In the genomic region with DNA sequence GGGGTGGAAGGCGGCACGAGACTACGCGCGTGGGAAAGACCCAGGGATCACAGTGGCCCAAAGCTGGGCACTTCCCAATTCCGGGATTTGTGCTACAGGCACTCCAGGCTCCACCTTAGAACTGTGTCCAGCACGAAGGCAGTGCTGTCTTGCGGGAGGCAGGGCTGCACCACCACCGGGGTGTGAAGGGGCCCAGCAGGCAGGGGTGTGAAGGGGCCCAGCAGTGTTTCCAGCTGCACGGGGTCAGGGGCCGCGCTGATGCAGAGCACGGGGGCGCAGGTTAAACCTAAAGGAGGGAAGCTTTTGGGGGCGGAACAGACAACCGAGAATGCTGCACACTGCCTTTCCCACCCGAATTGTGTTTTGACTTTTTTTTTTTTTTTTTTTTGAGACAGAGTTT, we compare ENCODE assay signal across 11 cellular contexts. TPM values are rescaled to one million over a fixed set of nuclear protein-coding genes. Genes with fewer than 3 reads are reported as not detected.
DNase-seq lines count a peak whose midpoint lies in the region; ATAC-seq and TF ChIP-seq lines count a peak whose summit lies in the region.
"Had no signal": no experiment of that assay in that cellular context is flagged by ENCODE, and none has a peak within 500 bp of the region (broad histone marks: within the 10 kb centered on the region; RNA-seq: fewer than 3 reads in every experiment).

No MANE protein-coding gene starts in this region.

- no peak overlapping the region for H4K91ac ChIP-seq in H9 (ENCODE audit: insufficient read length, low read depth, low read length)

- no peaks in the 10 kb centered on the region for H3K9me3 Mint-ChIP-seq in H9
- no peaks in the 10 kb centered on the region for H3K9me3 Mint-ChIP-seq in activated naive CD8-positive, alpha-beta T cell treated with anti-CD3 and anti-CD28 coated beads, Interleukin-2, amount 10 ng/mL, durations not matched to agents 7 days and 5 days
- H3K9me3 Mint-ChIP-seq in mesothelial cell of epicardium, result no peaks in the 10 kb centered on the region

- no peak for ATAC-seq in activated naive CD8-positive, alpha-beta T cell treated with anti-CD3 and anti-CD28 coated beads, Interleukin-2, amount 10 ng/mL, durations not matched to agents 7 days and 5 days (ENCODE audit: low read depth)
- ATAC-seq in GM18907 (IDR thresholded peaks at IDR 0.05; ENCODE audit: unreplicated experiment), result no peak

- H4K5ac ChIP-seq in H9 (ENCODE audit: insufficient read length, low read depth, low read length), result no peak overlapping the region

- peaks cover 6% of the 10 kb centered on the region for H3K23me2 ChIP-seq in H9 (ENCODE audit: insufficient read length, low read depth, low read length, poor library complexity, severe bottlenecking)

- peak; percentile 38 for DNase-seq in H9
- peak; percentile 33 for DNase-seq in activated naive CD8-positive, alpha-beta T cell treated with anti-CD3 and anti-CD28 coated beads, Interleukin-2, amount 10 ng/mL, durations not matched to agents 7 days and 5 days
- no peak for DNase-seq in mesothelial cell of epicardium (ENCODE audit: low spot score in 2 of 2, unreplicated experiment in 2 of 2)
- DNase-seq in NCI-H748 treated with DMSO at 0.1 percent for 48 hours (lab: John Stamatoyannopoulos, UW), result no peak
- no peak for DNase-seq in effector memory CD4-positive, alpha-beta T cell
- DNase-seq in NCI-H748 (lab: John Stamatoyannopoulos, UW; ENCODE audit: unreplicated experiment), result no peak
- DNase-seq: DMS79 treated with DMSO at 0.1 percent for 48 hours, NCI-H524 treated with DMSO at 0.1 percent for 48 hours had no signal

- no peak for TF ChIP-seq CTCF in 22Rv1 (IDR thresholded peaks at IDR 0.05)
- TF ChIP-seq CTCF in H9 (conservative IDR thresholded peaks at IDR 0.05), result no peak
- no peak for TF ChIP-seq CTCF in mesothelial cell of epicardium (IDR thresholded peaks at IDR 0.05; ENCODE audit: unreplicated experiment)

- peak overlapping the region; percentile 50 for H3K4me2 ChIP-seq in H9 (ENCODE audit: insufficient read depth, insufficient read length, low read length)

- no peak overlapping the region for H2BK15ac ChIP-seq in H9 (ENCODE audit: low read depth, low read length)

- no peak overlapping the region for H4K8ac ChIP-seq in H9 (replicated peaks; ENCODE audit: insufficient read length, low read depth, low read length)

- WGBS in H9 (ENCODE audit: extremely low coverage, insufficient read length, low lambda C conversion rate), result no CpG with 5 or more reads among the region's 17 CpGs

- no peak overlapping the region for H3K14ac ChIP-seq in H9 (ENCODE audit: insufficient read depth, low read length)

- peaks cover 3% of the 10 kb centered on the region; the same call in 1 of the 2 replicates for H3K79me2 ChIP-seq in H9 (ENCODE audit: insufficient read depth, low read length)

- POLR2A ChIA-PET in activated naive CD8-positive, alpha-beta T cell treated with anti-CD3 and anti-CD28 coated beads, Interleukin-2, amount 10 ng/mL, durations not matched to agents 7 days and 5 days (lab: Charles Lee), result interaction anchor here (0.7 to 2.1 kb wide), 5 partner anchors 29 to 109 kb away, joined by 3 to 20 read pairs (median 4); partner anchors contain the start of genes CCDC127 and SDHA

- H3K4me3 Mint-ChIP-seq in H9, result peak overlapping the region; percentile 82 to 93
- H3K4me3 Mint-ChIP-seq in activated naive CD8-positive, alpha-beta T cell treated with anti-CD3 and anti-CD28 coated beads, Interleukin-2, amount 10 ng/mL, durations not matched to agents 7 days and 5 days, result peak overlapping the region; percentile 92
- H3K4me3 Mint-ChIP-seq in mesothelial cell of epicardium, result peak overlapping the region; percentile 90

- no peak overlapping the region for H2AFZ ChIP-seq in H9 (ENCODE audit: low read length)

- H3K36me3 Mint-ChIP-seq in H9 (ENCODE audit: insufficient read depth in 1 of 3, low read depth in 3 of 3), result peaks cover 9 to 28% (median 26%) of the 10 kb centered on the region in 3 experiments
- peaks cover 12% of the 10 kb centered on the region for H3K36me3 Mint-ChIP-seq in activated naive CD8-positive, alpha-beta T cell treated with anti-CD3 and anti-CD28 coated beads, Interleukin-2, amount 10 ng/mL, durations not matched to agents 7 days and 5 days
- H3K36me3 Mint-ChIP-seq in mesothelial cell of epicardium, result no peaks in the 10 kb centered on the region

- no peaks in the 10 kb centered on the region for H4K20me1 ChIP-seq in H9 (ENCODE audit: control insufficient read depth, insufficient read depth, insufficient read length)

- no peak overlapping the region for H2BK12ac ChIP-seq in H9 (ENCODE audit: insufficient read length, low read depth, low read length)

- peaks cover 11 to 20% of the 10 kb centered on the region in 2 experiments for H3K4me1 Mint-ChIP-seq in H9
- peaks cover 14% of the 10 kb centered on the region for H3K4me1 Mint-ChIP-seq in activated naive CD8-positive, alpha-beta T cell treated with anti-CD3 and anti-CD28 coated beads, Interleukin-2, amount 10 ng/mL, durations not matched to agents 7 days and 5 days
- peaks cover 24% of the 10 kb centered on the region for H3K4me1 Mint-ChIP-seq in mesothelial cell of epicardium

- no peak overlapping the region for H2AK5ac ChIP-seq in H9 (ENCODE audit: insufficient read length, low read length)

- H3K79me1 ChIP-seq in H9 (ENCODE audit: insufficient read depth, low read depth, low read length, poor library complexity, severe bottlenecking), result no peaks in the 10 kb centered on the region

- H3K4ac ChIP-seq in H9 (ENCODE audit: low read depth, low read length), result no peak overlapping the region

- H2BK20ac ChIP-seq in H9 (ENCODE audit: low read depth, low read length, poor library complexity, severe bottlenecking), result no peak overlapping the region

- peaks cover 5% of the 10 kb centered on the region for H3K36me3 ChIP-seq in effector memory CD4-positive, alpha-beta T cell (ENCODE audit: control insufficient read depth, insufficient read depth, low read length)

- H3K23ac ChIP-seq in H9 (ENCODE audit: insufficient read length, low read depth, low read length), result no peak overlapping the region

- H2BK120ac ChIP-seq in H9 (ENCODE audit: low read depth, low read length, poor library complexity, severe bottlenecking), result no peak overlapping the region

- no peaks in the 10 kb centered on the region for H3K4me1 ChIP-seq in H9 (ENCODE audit: insufficient read depth, low read length)
- H3K4me1 ChIP-seq in effector memory CD4-positive, alpha-beta T cell (ENCODE audit: control insufficient read depth, insufficient read depth, low read length, poor library complexity, severe bottlenecking), result no peaks in the 10 kb centered on the region

- H3K27me3 ChIP-seq in H9 (ENCODE audit: insufficient read depth, low read length), result no peaks in the 10 kb centered on the region
- no peaks in the 10 kb centered on the region for H3K27me3 ChIP-seq in effector memory CD4-positive, alpha-beta T cell (replicated peaks; ENCODE audit: control insufficient read depth, insufficient read depth, low read length, poor library complexity, severe bottlenecking)

- H3K27me3 Mint-ChIP-seq in H9 (ENCODE audit: low read depth), result peaks cover 2% of the 10 kb centered on the region
- no peaks in the 10 kb centered on the region for H3K27me3 Mint-ChIP-seq in activated naive CD8-positive, alpha-beta T cell treated with anti-CD3 and anti-CD28 coated beads, Interleukin-2, amount 10 ng/mL, durations not matched to agents 7 days and 5 days
- no peaks in the 10 kb centered on the region for H3K27me3 Mint-ChIP-seq in mesothelial cell of epicardium (ENCODE audit: low read depth)

- H3K27ac Mint-ChIP-seq in H9 (0 out of 7 replicates have a peak overlapping the region, but pooled peaks have one; percentile 28 to 97 (median 50)), mesothelial cell of epicardium (peak overlapping the region; percentile 54)
- H3K27ac Mint-ChIP-seq in activated naive CD8-positive, alpha-beta T cell treated with anti-CD3 and anti-CD28 coated beads, Interleukin-2, amount 10 ng/mL, durations not matched to agents 7 days and 5 days, result peak overlapping the region; percentile 45

- peak overlapping the region; percentile 77 for H3K27ac ChIP-seq in 22Rv1
- no peak overlapping the region for H3K27ac ChIP-seq in H9 (ENCODE audit: insufficient read length, low read depth, low read length)
- H3K27ac ChIP-seq in effector memory CD4-positive, alpha-beta T cell (ENCODE audit: insufficient read depth, low read length, poor library complexity, severe bottlenecking), result no peak overlapping the region

- no peak overlapping the region for H3K4me3 ChIP-seq in effector memory CD4-positive, alpha-beta T cell (ENCODE audit: insufficient read depth, low read depth, low read length, poor library complexity, severe bottlenecking)

- no peak overlapping the region for H3K18ac ChIP-seq in H9 (ENCODE audit: insufficient read length, low read depth, low read length)

- H3K56ac ChIP-seq in H9 (ENCODE audit: insufficient read length, low read depth, low read length), result no peak overlapping the region

- H3K9ac ChIP-seq in H9 (ENCODE audit: extremely low read depth, insufficient read length, low read length), result no peak overlapping the region
- H3K9ac ChIP-seq: parathyroid adenoma had no signal

- no peak overlapping the region for H2BK5ac ChIP-seq in H9 (ENCODE audit: insufficient read length, low read length)

- no peak overlapping the region for H3T11ph ChIP-seq in H9 (ENCODE audit: low read length)

- no peaks in the 10 kb centered on the region for H3K9me3 ChIP-seq in H9 (ENCODE audit: control insufficient read depth, low read depth, low read length)
- H3K9me3 ChIP-seq in effector memory CD4-positive, alpha-beta T cell (ENCODE audit: control insufficient read depth, low read length), result no peaks in the 10 kb centered on the region

RNA-seq across cellular contexts. Expression of gene PDCD6, which starts 1.1 kb away (rescaled TPM):
- total RNA-seq in H9 (2021), result 84.9 and 91.5 TPM in 2 replicates
- 10 to 100 TPM; 85.6 to 87.6 TPM for total RNA-seq in activated naive CD8-positive, alpha-beta T cell treated with anti-CD3 and anti-CD28 coated beads, Interleukin-2, amount 10 ng/mL, durations not matched to agents 7 days and 5 days
- total RNA-seq in mesothelial cell of epicardium, result 82.4 to 85.6 TPM (median 84.4 TPM) in 3 replicates

RNA-seq across cellular contexts. Expression of gene AHRR, which starts 51.2 kb away (rescaled TPM):
- 1.7 and 2.2 TPM in 2 replicates for total RNA-seq in H9 (2021)
- 10 to 100 TPM; 35.7 to 41.6 TPM for total RNA-seq in activated naive CD8-positive, alpha-beta T cell treated with anti-CD3 and anti-CD28 coated beads, Interleukin-2, amount 10 ng/mL, durations not matched to agents 7 days and 5 days
- 10.7 to 12.7 TPM (median 10.9 TPM) in 3 replicates for total RNA-seq in mesothelial cell of epicardium

RNA-seq across cellular contexts. Expression of gene SDHA, which starts 52.2 kb away (rescaled TPM):
- total RNA-seq in H9 (2021) (78.7 and 84.8 TPM in 2 replicates), mesothelial cell of epicardium (83.4 to 86.3 TPM (median 85.9 TPM) in 3 replicates)
- total RNA-seq in activated naive CD8-positive, alpha-beta T cell treated with anti-CD3 and anti-CD28 coated beads, Interleukin-2, amount 10 ng/mL, durations not matched to agents 7 days and 5 days, result 100 to 1,000 TPM; 167 to 172 TPM

RNA-seq across cellular contexts. Expression of gene CCDC127, which starts 52.4 kb away (rescaled TPM):
- total RNA-seq in H9 (2021) (9.0 and 9.4 TPM in 2 replicates), mesothelial cell of epicardium (9.3 to 10.2 TPM (median 9.7 TPM) in 3 replicates)
- total RNA-seq in activated naive CD8-positive, alpha-beta T cell treated with anti-CD3 and anti-CD28 coated beads, Interleukin-2, amount 10 ng/mL, durations not matched to agents 7 days and 5 days, result 1 to 10 TPM; 6.2 to 7.8 TPM

Comparison
In these comparisons a context has a peak if more than half of its experiments do, and no peak if none do; other contexts are left out.
1. DNase-seq: peak in H9 (single experiment) and activated naive CD8-positive, alpha-beta T cell treated with anti-CD3 and anti-CD28 coated beads, Interleukin-2, amount 10 ng/mL, durations not matched to agents 7 days and 5 days (single experiment); none in mesothelial cell of epicardium (0 of 2), NCI-H748 treated with DMSO at 0.1 percent for 48 hours (single experiment), effector memory CD4-positive, alpha-beta T cell (0 of 3) and NCI-H748 (single experiment).
2. Peak in every context shown above with its lines, with median percentiles within 50 percentile points of each other: H3K27ac Mint-ChIP-seq and H3K4me3 Mint-ChIP-seq.